Comparison of ENCODE assay signal across 17 cellular contexts in genomic region chr11:101864098-101864497, GRCh38. TPM values are rescaled to one million over a fixed set of nuclear protein-coding genes. Genes with fewer than 3 reads are reported as not detected.
DNase-seq lines count a peak whose midpoint lies in the region; ATAC-seq, FAIRE-seq and TF ChIP-seq lines count a peak whose summit lies in the region.
"Had no signal": no experiment of that assay in that cellular context is flagged by ENCODE, and none has a peak within 500 bp of the region (broad histone marks: within the 10 kb centered on the region; RNA-seq: fewer than 3 reads in every experiment).

No MANE protein-coding gene starts in this region.

- TF ChIP-seq POLR2A in A549 (IDR thresholded peaks at IDR 0.05; ENCODE audit: low read length): no peak
- TF ChIP-seq POLR2A in IMR-90 (IDR thresholded peaks at IDR 0.05; ENCODE audit: low read depth, low read length): no peak

- no TSS peak for BruUV-seq in IMR-90 (replicated peaks; lab: Mats Ljungman, UMichigan)

- in situ Hi-C loops in IMR-90 (cut with MboI; ENCODE audit: low sequenced_read_pairs): loop anchor here (25.0 kb wide), 1 partner anchor 373 kb away; no protein-coding TSS in a partner anchor

- TF ChIP-seq RAD21 in A549 (conservative IDR thresholded peaks at IDR 0.05 in 1 of 2, IDR thresholded peaks at IDR 0.05 in 1 of 2) (no peak), IMR-90 (IDR thresholded peaks at IDR 0.05; ENCODE audit: low read length) (no peak)

- H3K56ac ChIP-seq in IMR-90 (ENCODE audit: extremely low read depth, insufficient read depth, low read length): no peak overlapping the region

- H4K91ac ChIP-seq in IMR-90 (ENCODE audit: insufficient read depth, low read depth, low read length): peak overlapping the region; percentile 84

- POLR2A ChIA-PET in A549 (lab: Yijun Ruan, JAX) (no interaction called here), IMR-90 (lab: Charles Lee; ENCODE audit: unreplicated experiment) (no interaction called here)

- intact Hi-C loops in IMR-90 (cut with micrococcal nuclease) (loop anchor here (10.0 kb wide), 2 partner anchors 361 to 421 kb away; no protein-coding TSS in a partner anchor), mucosa of descending colon (cut with DNase I, micrococcal nuclease) (loop anchor here (5.0 to 10.0 kb wide), 2 partner anchors 81 to 148 kb away; no protein-coding TSS in a partner anchor)

- H3K79me1 ChIP-seq in IMR-90 (ENCODE audit: low read depth in 1 of 2, low read length in 2 of 2): no peaks in the 10 kb centered on the region

- H3K4me3 ChIP-seq in A549 (no peak overlapping the region), IMR-90 (ENCODE audit: insufficient read depth, low read depth, low read length) (no peak overlapping the region), hepatocyte (no peak overlapping the region), mucosa of descending colon (no peak overlapping the region)
- H3K4me3 ChIP-seq: BLaER1 treated with 17β-estradiol and CSF1 and Interleukin-3, amounts not matched to agents 10 nM and 100 nM; GM12878 had no signal

- FAIRE-seq in A549 (lab: Jason Lieb, UNC): peak; percentile 13
- FAIRE-seq: GM12878, GM18507 had no signal

- TF ChIP-seq EP300 in A549 (IDR thresholded peaks at IDR 0.05): no peak

- peak overlapping the region; percentile 92 for H2BK120ac ChIP-seq in IMR-90 (ENCODE audit: low read depth, low read length)

- H3K9me1 ChIP-seq in IMR-90 (ENCODE audit: insufficient read depth, low read length): no peaks in the 10 kb centered on the region; the same call in none of the 2 replicates

- dilution Hi-C loops in IMR-90 (cut with HindIII; ENCODE audit: low sequenced_read_pairs, unreplicated experiment): no loop called here

- H3K4me1 ChIP-seq in A549: peaks cover 55% of the 10 kb centered on the region
- H3K4me1 ChIP-seq in IMR-90 (ENCODE audit: control insufficient read depth, insufficient read depth, low read length): peaks cover 8% of the 10 kb centered on the region; the same call in 1 of the 2 replicates
- peaks cover 31% of the 10 kb centered on the region for H3K4me1 ChIP-seq in hepatocyte (ENCODE audit: insufficient read depth)
- no peaks in the 10 kb centered on the region for H3K4me1 ChIP-seq in mucosa of descending colon (ENCODE audit: low read depth)
- H3K4me1 ChIP-seq: BLaER1 treated with 17β-estradiol and CSF1 and Interleukin-3, amounts not matched to agents 10 nM and 100 nM had no signal

- no peak overlapping the region for H2AFZ ChIP-seq in IMR-90 (replicated peaks; ENCODE audit: low read length, poor library complexity)
- no peak overlapping the region for H2AFZ ChIP-seq in hepatocyte

- no peak for DNase-seq in A549 (ENCODE audit: low read depth in 1 of 2, low spot score in 1 of 2)
- DNase-seq in IMR-90: no peak
- no peak for DNase-seq in hepatocyte (ENCODE audit: low spot score)
- peak in 1 of 3 donors; percentile 2 for DNase-seq in mucosa of descending colon
- no peak for DNase-seq in NCI-H1092 (lab: John Stamatoyannopoulos, UW)
- DNase-seq in islet precursor cell: no peak
- no peak for DNase-seq in NK-92 treated with Interleukin-12 subunit alpha and Interleukin-12 subunit beta, amount 100 ng/mL, for 24 hours (lab: John Stamatoyannopoulos, UW)
- DNase-seq: DMS53, GOT3, H9 had no signal

- no peak overlapping the region for H2AK9ac ChIP-seq in IMR-90 (replicated peaks; ENCODE audit: low read depth, low read length, poor library complexity)

- TF ChIP-seq CTCF in A549 (IDR thresholded peaks at IDR 0.05): no peak
- TF ChIP-seq CTCF in IMR-90 (conservative IDR thresholded peaks at IDR 0.05; ENCODE audit: low read depth, low read length): no peak
- TF ChIP-seq CTCF in hepatocyte (IDR thresholded peaks at IDR 0.05; ENCODE audit: poor library complexity): no peak
- no peak for TF ChIP-seq CTCF in mucosa of descending colon (IDR thresholded peaks at IDR 0.05)

- H3K9me3 ChIP-seq in A549: peaks cover 10% of the 10 kb centered on the region; the same call in 2 of the 3 replicates
- peaks cover 3% of the 10 kb centered on the region; the same call in 1 of the 2 replicates for H3K9me3 ChIP-seq in IMR-90 (ENCODE audit: control insufficient read depth, insufficient read depth, low read length)
- H3K9me3 ChIP-seq in hepatocyte (ENCODE audit: low read depth): no peaks in the 10 kb centered on the region
- H3K9me3 ChIP-seq in mucosa of descending colon: no peaks in the 10 kb centered on the region

- H2BK20ac ChIP-seq in IMR-90 (ENCODE audit: low read depth, low read length): peak overlapping the region; percentile 97

- no peaks in the 10 kb centered on the region for H3K9me2 ChIP-seq in hepatocyte (replicated peaks; ENCODE audit: insufficient read depth)

- H3K27me3 ChIP-seq in IMR-90 (ENCODE audit: control insufficient read depth, insufficient read depth, low read length) (no peaks in the 10 kb centered on the region), hepatocyte (no peaks in the 10 kb centered on the region)
- H3K27me3 ChIP-seq: BLaER1 treated with 17β-estradiol and CSF1 and Interleukin-3, amounts not matched to agents 10 nM and 100 nM had no signal

- peak overlapping the region; percentile 48 for H2AK5ac ChIP-seq in IMR-90 (ENCODE audit: low read depth, low read length)

- H3K18ac ChIP-seq in IMR-90 (ENCODE audit: low read depth, low read length): peak overlapping the region; percentile 91; the same call in 1 of the 2 replicates

- no peak overlapping the region for H3K9ac ChIP-seq in IMR-90 (ENCODE audit: low read depth, low read length)
- H3K9ac ChIP-seq: BLaER1 treated with 17β-estradiol and CSF1 and Interleukin-3, amounts not matched to agents 10 nM and 100 nM had no signal

- H3K4me2 ChIP-seq in A549: no peak overlapping the region
- no peak overlapping the region for H3K4me2 ChIP-seq in IMR-90 (ENCODE audit: low read depth, low read length)
- no peak overlapping the region for H3K4me2 ChIP-seq in hepatocyte
- H3K4me2 ChIP-seq: BLaER1 treated with 17β-estradiol and CSF1 and Interleukin-3, amounts not matched to agents 10 nM and 100 nM had no signal

- peak overlapping the region; percentile 35 to 76 for H4K8ac ChIP-seq in IMR-90 (ENCODE audit: low read depth in 2 of 2, low read length in 2 of 2)

- ATAC-seq in A549 (no peak), IMR-90 (ENCODE audit: low read depth) (no peak), mucosa of descending colon (peak; percentile 61), GM21526 (IDR thresholded peaks at IDR 0.05; ENCODE audit: low FRiP score, unreplicated experiment) (no peak)
- ATAC-seq: GM12878 had no signal

- H3K14ac ChIP-seq in IMR-90 (replicated peaks; ENCODE audit: low read depth, low read length): peak overlapping the region; percentile 57

- peak overlapping the region; percentile 92 for H2BK5ac ChIP-seq in IMR-90 (ENCODE audit: low read depth, low read length, poor library complexity, severe bottlenecking)

- H3K23ac ChIP-seq in IMR-90 (ENCODE audit: low read depth, low read length): 0 out of 2 replicates have a peak overlapping the region, but pooled peaks have one; percentile 20

- H4K20me1 ChIP-seq in IMR-90 (ENCODE audit: insufficient read depth, low read length) (no peaks in the 10 kb centered on the region), hepatocyte (ENCODE audit: insufficient read depth, poor library complexity, severe bottlenecking) (no peaks in the 10 kb centered on the region)
- H4K20me1 ChIP-seq: BLaER1 treated with 17β-estradiol and CSF1 and Interleukin-3, amounts not matched to agents 10 nM and 100 nM had no signal

- no peaks in the 10 kb centered on the region for H3K79me2 ChIP-seq in hepatocyte

- H3K27ac ChIP-seq in A549: peak overlapping the region; percentile 52 to 82; a peak in 4 of 6 replicates
- no peak overlapping the region for H3K27ac ChIP-seq in IMR-90 (ENCODE audit: insufficient read depth, low read length)
- H3K27ac ChIP-seq in hepatocyte: peak overlapping the region; percentile 33
- H3K27ac ChIP-seq: 22Rv1; BLaER1 treated with 17β-estradiol and CSF1 and Interleukin-3, amounts not matched to agents 10 nM and 100 nM had no signal

- CTCF ChIA-PET in A549 (lab: Yijun Ruan, JAX) (interaction anchor here (2.0 to 9.5 kb wide), 4 partner anchors 14 to 144 kb away, joined by 5 to 112 read pairs (median 56); no protein-coding TSS in a partner anchor), IMR-90 (lab: Yijun Ruan, JAX) (interaction anchor here (2.0 to 4.6 kb wide), 2 partner anchors 16 to 143 kb away, joined by 4 to 58 read pairs; no protein-coding TSS in a partner anchor)

- H3K4ac ChIP-seq in IMR-90 (ENCODE audit: low read depth, low read length): peak overlapping the region; percentile 82; the same call in 1 of the 2 replicates

- H2BK15ac ChIP-seq in IMR-90 (ENCODE audit: low read depth, low read length): peak overlapping the region; percentile 67; the same call in 2 of the 3 replicates

- H3K36me3 ChIP-seq in IMR-90 (ENCODE audit: control insufficient read depth, insufficient read depth, low read length): no peaks in the 10 kb centered on the region
- no peaks in the 10 kb centered on the region for H3K36me3 ChIP-seq in hepatocyte (replicated peaks; ENCODE audit: insufficient read depth, low read depth)
- H3K36me3 ChIP-seq in mucosa of descending colon (ENCODE audit: low read depth): no peaks in the 10 kb centered on the region
- H3K36me3 ChIP-seq: BLaER1 treated with 17β-estradiol and CSF1 and Interleukin-3, amounts not matched to agents 10 nM and 100 nM had no signal

- H4K5ac ChIP-seq in IMR-90 (ENCODE audit: low read depth, low read length): peak overlapping the region; percentile 47; the same call in 1 of the 2 replicates

RNA-seq across cellular contexts. Expression of gene CEP126, which starts 50.7 kb away (rescaled TPM):
- polyA plus RNA-seq in A549 (2011; rRNA removed): 6.9 and 8.7 TPM in 2 replicates
- 0.83 and 1.0 TPM in 2 replicates for polyA plus RNA-seq in A549 (2012; cell fraction: cytosol; rRNA removed)
- 1.1 and 1.5 TPM in 2 replicates for polyA plus RNA-seq in A549 (2012; cell fraction: nucleus; rRNA removed)
- 2.0 to 2.6 TPM (median 2.6 TPM) in 3 replicates for polyA plus RNA-seq in A549 (2017; fragmentation: RNase III; extraction: RNeasy Plus Mini Kit Qiagen cat#74134 plus additional on column Dnase treatment)
- 2.6 and 3.8 TPM in 2 replicates for polyA minus RNA-seq in A549 (2011; rRNA and poly(A)+ RNA removed)
- total RNA-seq in IMR-90 (2012; rRNA removed): 0.72 and 1.1 TPM in 2 replicates
- 0.83 and 1.4 TPM in 2 replicates for polyA plus RNA-seq in IMR-90 (2012; rRNA removed)
- polyA plus RNA-seq in IMR-90 (2012; cell fraction: cytosol; rRNA removed): 0.14 and 0.16 TPM in 2 replicates
- polyA plus RNA-seq in IMR-90 (2012; cell fraction: nucleus; rRNA removed; ENCODE audit: low replicate concordance): 0.49 and 5.4 TPM in 2 replicates
- 1.6 and 2.2 TPM in 2 replicates for total RNA-seq in hepatocyte
- 1.4 and 1.8 TPM in 2 replicates for polyA plus RNA-seq in hepatocyte
- total RNA-seq in mucosa of descending colon: 1 to 10 TPM; 3.7 to 7.4 (median 4.1) TPM
- total RNA-seq: GM12878 had no signal

RNA-seq across cellular contexts. Expression of gene ANGPTL5, which starts 52.2 kb away (rescaled TPM):
- polyA plus RNA-seq in A549 (2011; rRNA removed) (not detected in 2 replicates), A549 (2017; fragmentation: RNase III; extraction: RNeasy Plus Mini Kit Qiagen cat#74134 plus additional on column Dnase treatment) (not detected in 3 replicates), IMR-90 (2012; rRNA removed) (not detected in 2 replicates), hepatocyte (0.06 and 0.12 TPM in 2 replicates)
- polyA plus RNA-seq in A549 (2012; cell fraction: cytosol; rRNA removed): not detected in 2 replicates
- not detected in 2 replicates for polyA plus RNA-seq in A549 (2012; cell fraction: nucleus; rRNA removed)
- polyA minus RNA-seq in A549 (2011; rRNA and poly(A)+ RNA removed): not detected in 2 replicates
- total RNA-seq in IMR-90 (2012; rRNA removed) (not detected in 2 replicates), hepatocyte (not detected in 2 replicates), mucosa of descending colon (under 1 TPM in 2 of 3 donors, not detected in 1; 0.16 to 0.46 TPM)
- not detected in 2 replicates for polyA plus RNA-seq in IMR-90 (2012; cell fraction: cytosol; rRNA removed)
- polyA plus RNA-seq in IMR-90 (2012; cell fraction: nucleus; rRNA removed; ENCODE audit: low replicate concordance): not detected in 2 replicates
- total RNA-seq: CD4-positive, CD25-positive, alpha-beta regulatory T cell; GM12878; H9; HT-29 had no signal
- polyA plus RNA-seq: GM12878 had no signal
